Comparison of ENCODE assay signal across 21 cellular contexts in genomic region chr2:14114275-14114674, GRCh38.
"Had no signal": no experiment of that assay in that cellular context is flagged by ENCODE, and none has a peak within 500 bp of the region (broad histone marks: within the 10 kb centered on the region; RNA-seq: fewer than 3 reads in every experiment).

No MANE protein-coding gene starts in this region.

- DNase-seq: KBM-7, MV-4-11, NCI-H1048, NCI-H1105, NCI-H1417, NCI-H1436 treated with DMSO at 0.1 percent for 48 hours, NCI-H1694 treated with DMSO at 0.1 percent for 48 hours, NCI-H2029, NCI-H2081 treated with DMSO at 0.1 percent for 48 hours, NCI-H2171, NCI-H226, NCI-H446, NCI-H510A, NCI-H524 treated with DMSO at 0.1 percent for 48 hours, NCI-H69, NCI-H774, SHP77, SK-N-SH had no signal

- H3K4me2 ChIP-seq: SK-N-SH had no signal

- H3K9ac ChIP-seq: SK-N-SH had no signal

- H3K9me3 ChIP-seq: SK-N-SH had no signal

- FAIRE-seq: HTR-8/SVneo had no signal

- H3K27ac ChIP-seq: HL-60, RWPE1 had no signal
